21 cellular contexts compared by ENCODE assay signal in the genomic region with DNA sequence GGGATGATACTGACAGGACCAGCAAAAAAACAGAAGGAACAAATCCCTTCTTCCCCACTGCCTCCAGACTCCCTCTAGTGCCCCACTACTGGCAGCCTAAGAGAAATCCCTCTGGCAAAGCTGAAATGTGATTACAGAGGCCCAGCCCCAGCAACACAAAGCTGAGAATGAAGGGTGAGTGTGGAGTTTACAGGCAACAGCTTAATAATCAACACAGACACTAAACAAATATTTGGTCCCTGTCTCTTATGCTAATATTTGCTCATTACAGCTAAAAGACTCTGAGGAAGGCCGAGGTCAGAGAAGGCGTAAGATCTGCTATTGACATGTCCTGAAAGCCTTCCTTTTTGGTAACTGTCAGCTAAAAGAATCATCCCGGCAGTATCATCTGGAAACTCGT.
DNase-seq lines count a peak whose midpoint lies in the region; ATAC-seq and TF ChIP-seq lines count a peak whose summit lies in the region.
"Had no signal": no experiment of that assay in that cellular context is flagged by ENCODE, and none has a peak within 500 bp of the region (broad histone marks: within the 10 kb centered on the region; RNA-seq: fewer than 3 reads in every experiment).

No MANE protein-coding gene starts in this region.

- peaks cover 0 to 3% of the 10 kb centered on the region in 2 donors for H3K9me3 ChIP-seq in left lung
- no peaks in the 10 kb centered on the region for H3K9me3 ChIP-seq in upper lobe of right lung
- H3K9me3 ChIP-seq: SK-N-SH had no signal

- peaks cover 16% of the 10 kb centered on the region for H3K4me1 Mint-ChIP-seq in WTC11
- H3K4me1 Mint-ChIP-seq: CD4-positive, alpha-beta memory T cell had no signal

- H3K27ac Mint-ChIP-seq in WTC11 = no peak overlapping the region
- H3K27ac Mint-ChIP-seq: activated T-helper 2 cell treated with anti-CD3 and anti-CD28 coated beads, Interferon-gamma antibody, Interleukin-2, Interleukin-4, amounts not matched to agents 10 μg/mL and 5 μg/mL and 100 μg/mL, durations not matched to agents 14 hours and 24 hours and 36 hours had no signal

- H3K27ac ChIP-seq in left lung = peak overlapping the region; percentile 45 to 65
- peak overlapping the region; percentile 53 for H3K27ac ChIP-seq in upper lobe of right lung
- no peak overlapping the region for H3K27ac ChIP-seq in substantia nigra (ENCODE audit: low read depth, low read length, poor library complexity, severe bottlenecking)
- H3K27ac ChIP-seq: foreskin keratinocyte had no signal

- intact Hi-C loops in left ventricle myocardium superior (cut with micrococcal nuclease) (no loop called here), left cardiac atrium (cut with DNase I) (no loop called here), left lung (cut with DNase I) (no loop called here), upper lobe of right lung (cut with DNase I) (no loop called here)

- no peaks in the 10 kb centered on the region for H3K27me3 Mint-ChIP-seq in WTC11 (ENCODE audit: low read depth)

- H3K4me1 ChIP-seq in left lung (peaks cover 0 to 2% of the 10 kb centered on the region in 2 donors), upper lobe of right lung (peaks cover 15% of the 10 kb centered on the region)

- POLR2A ChIA-PET in WTC11 (lab: Charles Lee) = no interaction called here

- ATAC-seq in left ventricle myocardium superior = peak; percentile 21
- no peak for ATAC-seq in left cardiac atrium
- ATAC-seq in WTC11 = peak; percentile 79
- peak; percentile 41 for ATAC-seq in left lung
- ATAC-seq in upper lobe of right lung = peak; percentile 34
- ATAC-seq: foreskin keratinocyte, Panc1 had no signal

- H3K4me3 ChIP-seq in left lung (no peak overlapping the region), upper lobe of right lung (no peak overlapping the region)

- DNase-seq in left ventricle myocardium superior (no peak), left cardiac atrium (no peak), WTC11 (ENCODE audit: low spot score) (peak; percentile 16), left lung (no peak), upper lobe of right lung (no peak), MV-4-11 (lab: John Stamatoyannopoulos, UW) (no peak), substantia nigra (lab: John Stamatoyannopoulos, UW) (no peak), T-helper 9 cell (no peak)
- DNase-seq: activated CD4-positive, alpha-beta T cell treated with anti-CD3 and anti-CD28 coated beads for 4 hours; CD4-positive, alpha-beta memory T cell; DND-41; foreskin keratinocyte; Karpas-422; kidney glomerular epithelial cell; NCI-H2107; NCI-H526 treated with DMSO at 0.1 percent for 48 hours; SK-N-SH; stimulated activated CD4-positive, alpha-beta T cell treated with anti-CD3 and anti-CD28 coated beads, Interleukin-12 subunit alpha, Interleukin-12 subunit beta, amount 100 ng/mL, for 4 hours; stimulated activated CD8-positive, alpha-beta memory T cell treated with anti-CD3 and anti-CD28 coated beads, Interleukin-4, amount 100 ng/mL, for 48 hours had no signal

- TF ChIP-seq CTCF in WTC11 (IDR thresholded peaks at IDR 0.05) (no peak), left lung (IDR thresholded peaks at IDR 0.05) (no peak), upper lobe of right lung (IDR thresholded peaks at IDR 0.05) (no peak)

- H3K9me3 Mint-ChIP-seq in WTC11 = peaks cover 28% of the 10 kb centered on the region
- H3K9me3 Mint-ChIP-seq: activated T-helper 2 cell treated with anti-CD3 and anti-CD28 coated beads, Interferon-gamma antibody, Interleukin-2, Interleukin-4, amounts not matched to agents 10 μg/mL and 5 μg/mL and 100 μg/mL, durations not matched to agents 14 hours and 24 hours and 36 hours had no signal

- peaks cover 9% of the 10 kb centered on the region for H3K36me3 Mint-ChIP-seq in WTC11
- H3K36me3 Mint-ChIP-seq: CD4-positive, alpha-beta memory T cell had no signal

- H3K36me3 ChIP-seq in left lung (no peaks in the 10 kb centered on the region), upper lobe of right lung (no peaks in the 10 kb centered on the region)

- H3K4me3 Mint-ChIP-seq in WTC11 = no peak overlapping the region
- H3K4me3 Mint-ChIP-seq: CD4-positive, alpha-beta memory T cell had no signal

- CTCF ChIA-PET in WTC11 (lab: Charles Lee) = interaction anchor here (0.9 to 2.2 kb wide), 9 partner anchors 9 to 708 kb away, joined by 3 to 14 read pairs (median 8); partner anchors contain the start of genes RASGRP1 and THBS1

- no peaks in the 10 kb centered on the region for H3K27me3 ChIP-seq in left lung
- no peaks in the 10 kb centered on the region for H3K27me3 ChIP-seq in upper lobe of right lung
- H3K27me3 ChIP-seq: foreskin keratinocyte had no signal

TF ChIP-seq in WTC11, 78 proteins besides CTCF, POLR2A, EP300 and RAD21:
- TF ChIP-seq, protein P1, sequence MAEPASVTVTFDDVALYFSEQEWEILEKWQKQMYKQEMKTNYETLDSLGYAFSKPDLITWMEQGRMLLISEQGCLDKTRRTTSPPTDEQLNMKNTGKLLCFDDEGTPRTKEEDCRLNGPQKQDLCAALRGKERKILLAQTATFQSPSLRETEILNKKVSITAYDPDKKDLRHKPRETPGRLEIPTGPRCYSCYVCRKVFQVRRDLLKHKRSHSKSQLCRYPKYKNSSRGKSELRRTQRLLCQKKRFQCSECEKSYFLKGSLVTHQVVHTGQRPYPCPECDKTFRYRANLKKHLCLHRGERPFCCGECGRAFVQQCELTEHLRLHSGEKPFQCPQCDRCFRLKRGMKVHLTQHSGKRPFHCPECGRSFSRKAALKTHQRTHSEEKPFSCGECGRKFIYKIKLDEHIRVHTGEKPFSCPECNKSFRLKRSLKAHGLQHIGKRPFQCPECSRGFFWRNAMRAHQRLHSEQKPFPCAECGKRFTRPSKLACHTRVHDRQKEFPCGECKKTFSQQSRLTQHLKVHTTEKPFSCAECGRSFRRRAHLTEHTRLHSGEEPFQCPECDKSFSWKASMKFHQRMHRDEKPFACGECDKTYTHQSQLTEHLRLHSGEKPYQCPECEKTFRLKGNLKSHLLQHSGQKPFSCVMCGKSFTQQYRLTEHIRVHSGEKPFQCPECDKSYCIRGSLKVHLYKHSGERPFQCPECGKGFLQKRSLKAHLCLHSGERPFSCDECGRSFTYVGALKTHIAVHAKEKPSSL (CRISPR knock-in tag; conservative IDR thresholded peaks at IDR 0.05) = no peak
- TF ChIP-seq ESRRA (CRISPR knock-in tag; IDR thresholded peaks at IDR 0.05; ENCODE audit: borderline replicate concordance) (no peak), ZNF396 (CRISPR knock-in tag; IDR thresholded peaks at IDR 0.05; ENCODE audit: borderline replicate concordance) (no peak)

Comparison
In these comparisons a context has a peak if more than half of its experiments do, and no peak if none do; other contexts are left out.
1. ATAC-seq: peak in left ventricle myocardium superior (single experiment), WTC11 (single experiment), left lung (single experiment) and upper lobe of right lung (single experiment); none in left cardiac atrium (0 of 2).